Comparison of ENCODE assay signal across 1 cellular context in genomic region chr10:71266147-71266917, GRCh38.
TF ChIP-seq lines count a peak whose summit lies in the region.

No MANE protein-coding gene starts in this region.

TF ChIP-seq in K562, 482 proteins besides CTCF, POLR2A, EP300 and RAD21 (continued from another document and continues in another):
- TF ChIP-seq GTF3C2 (IDR thresholded peaks at IDR 0.05; ENCODE audit: borderline replicate concordance, extremely low read depth, insufficient read length) (no peak), HMBOX1 (IDR thresholded peaks at IDR 0.05) (0 out of 2 replicates have a peak, but pooled peaks have one; percentile 14), PHF20 (IDR thresholded peaks at IDR 0.05; ENCODE audit: partially characterized antibody) (no peak), DPF2 (IDR thresholded peaks at IDR 0.05) (peak; percentile 65), ZNF347 (CRISPR knock-in tag; IDR thresholded peaks at IDR 0.05; ENCODE audit: low read depth) (no peak), ZNF583 (CRISPR knock-in tag; IDR thresholded peaks at IDR 0.05) (peak; percentile 88), LARP7 (IDR thresholded peaks at IDR 0.05) (no peak), TSC22D4 (tag; IDR thresholded peaks at IDR 0.05) (no peak), ZNF445 (CRISPR knock-in tag; IDR thresholded peaks at IDR 0.05; ENCODE audit: low read depth) (no peak), ATF6 (CRISPR knock-in tag; IDR thresholded peaks at IDR 0.05) (peak; percentile 66; the same call in 1 of the 2 replicates), TBP (optimal IDR thresholded peaks at IDR 0.05; ENCODE audit: low read depth, low read length) (no peak), ZNF589 (CRISPR knock-in tag; IDR thresholded peaks at IDR 0.05; ENCODE audit: low read depth) (peak; percentile 99), ZZZ3 (IDR thresholded peaks at IDR 0.05) (no peak), KLF16 (IDR thresholded peaks at IDR 0.05) (no peak), PHF21A (IDR thresholded peaks at IDR 0.05; ENCODE audit: borderline replicate concordance, low read depth) (no peak), NFRKB (IDR thresholded peaks at IDR 0.05; ENCODE audit: low read depth) (peak; percentile 85), ZBTB17 (CRISPR knock-in tag; IDR thresholded peaks at IDR 0.05) (peak; percentile 75; the same call in 1 of the 2 replicates), DMBX1 (CRISPR knock-in tag; IDR thresholded peaks at IDR 0.05; ENCODE audit: borderline replicate concordance) (peak; percentile 96), KLF10 (CRISPR knock-in tag; IDR thresholded peaks at IDR 0.05) (no peak), TRIM24 (IDR thresholded peaks at IDR 0.05) (peak; percentile 98 to 99), TFAP4 (CRISPR knock-in tag; IDR thresholded peaks at IDR 0.05; ENCODE audit: borderline replicate concordance) (peak; percentile 99), ZNF121 (CRISPR knock-in tag; conservative IDR thresholded peaks at IDR 0.05) (no peak), CXXC5 (CRISPR knock-in tag; IDR thresholded peaks at IDR 0.05) (peak; percentile 98), ZNF354B (CRISPR knock-in tag; IDR thresholded peaks at IDR 0.05) (no peak; the same call in 1 of the 2 replicates), HLTF (IDR thresholded peaks at IDR 0.05) (no peak; the same call in 1 of the 2 replicates), MNT (conservative IDR thresholded peaks at IDR 0.05) (0 out of 4 replicates have a peak, but pooled peaks of 1 of the 2 experiments have one; percentile 35), SMAD2 (IDR thresholded peaks at IDR 0.05; ENCODE audit: low read depth, low read length) (no peak), E2F5 (CRISPR knock-in tag; IDR thresholded peaks at IDR 0.05) (no peak), ZNF785 (CRISPR knock-in tag; IDR thresholded peaks at IDR 0.05) (no peak), NR2C2 (CRISPR knock-in tag; IDR thresholded peaks at IDR 0.05) (no peak), NR2C2 (tag; IDR thresholded peaks at IDR 0.05) (peak; percentile 95), HDAC8 (tag; IDR thresholded peaks at IDR 0.05) (peak; percentile 96), ARID1B (IDR thresholded peaks at IDR 0.05) (peak; percentile 79; the same call in 1 of the 2 replicates), BHLHE40 (IDR thresholded peaks at IDR 0.05; ENCODE audit: low read length) (peak; percentile 70), ZNF165 (CRISPR knock-in tag; IDR thresholded peaks at IDR 0.05; ENCODE audit: borderline replicate concordance) (no peak), RFX7 (CRISPR knock-in tag; IDR thresholded peaks at IDR 0.05) (no peak), CEBPB (tag; IDR thresholded peaks at IDR 0.05) (peak; percentile 90), RREB1 (CRISPR knock-in tag; IDR thresholded peaks at IDR 0.05) (peak; percentile 85; the same call in 1 of the 2 replicates), YBX1 (IDR thresholded peaks at IDR 0.05) (no peak), ZNF639 (CRISPR knock-in tag; conservative IDR thresholded peaks at IDR 0.05 in 1 of 2, IDR thresholded peaks at IDR 0.05 in 1 of 2) (no peak), BACH1 (tag; IDR thresholded peaks at IDR 0.05) (peak; percentile 76), CEBPG (CRISPR knock-in tag; IDR thresholded peaks at IDR 0.05) (peak; percentile 100), CEBPG (tag; conservative IDR thresholded peaks at IDR 0.05 in 1 of 2, IDR thresholded peaks at IDR 0.05 in 1 of 2) (peak; percentile 99 to 100), REST (CRISPR knock-in tag; IDR thresholded peaks at IDR 0.05; ENCODE audit: low read depth) (peak; percentile 34; the same call in 1 of the 2 replicates), FOSL1 (tag; conservative IDR thresholded peaks at IDR 0.05) (peak; percentile 82)
